ENCODE assay signal across 16 cellular contexts in genomic region chr3:120181632-120182031, GRCh38.
DNase-seq lines count a peak whose midpoint lies in the region; ATAC-seq and TF ChIP-seq lines count a peak whose summit lies in the region.
"Had no signal": no experiment of that assay in that cellular context is flagged by ENCODE, and none has a peak within 500 bp of the region (broad histone marks: within the 10 kb centered on the region; RNA-seq: fewer than 3 reads in every experiment).

No MANE protein-coding gene starts in this region.

- H3K36me3 ChIP-seq in A673 (ENCODE audit: insufficient read depth, low read length, poor library complexity, severe bottlenecking) = no peaks in the 10 kb centered on the region

- intact Hi-C loops in A673 (cut with micrococcal nuclease; ENCODE audit: unreplicated experiment) = loop anchor here (5.0 kb wide), 1 partner anchor 289 kb away; no protein-coding TSS in a partner anchor

- no peaks in the 10 kb centered on the region for H3K9me3 ChIP-seq in A673 (ENCODE audit: low read depth, low read length, poor library complexity, severe bottlenecking)

- CTCF ChIA-PET in A673 (lab: Charles Lee) = no interaction called here

- H3K27me3 ChIP-seq in A673 (replicated peaks; ENCODE audit: insufficient read depth, low read depth, low read length, poor library complexity) = no peaks in the 10 kb centered on the region

- no peak for DNase-seq in A673 (ENCODE audit: low spot score)
- peak; percentile 48 for DNase-seq in NCI-H69 (lab: John Stamatoyannopoulos, UW)
- no peak for DNase-seq in effector CD8-positive, alpha-beta T cell (lab: John Stamatoyannopoulos, UW)
- no peak for DNase-seq in activated CD4-positive, CD25-positive, alpha-beta regulatory T cell treated with anti-CD3 and anti-CD28 coated beads, Interleukin-2, amount 50 U/mL, for 72 hours
- DNase-seq: anterior cingulate cortex; EL; hippocampal formation; OCI-M1; stimulated activated naive B cell treated with anti-CD40 and anti-IgM and Interleukin-4, amounts not matched to agents 10 μg/mL and 1 μg/mL and 100 μg/mL, for 72 hours had no signal

- POLR2A ChIA-PET in A673 (lab: Charles Lee; ENCODE audit: low non-redundant PET) = no interaction called here

- TF ChIP-seq CTCF in A673 (conservative IDR thresholded peaks at IDR 0.05; ENCODE audit: low read depth, low read length) (0 out of 2 replicates have a peak, but pooled peaks have one; percentile 15), GM12872 (IDR thresholded peaks at IDR 0.05; ENCODE audit: insufficient read depth, low read depth, low read length) (0 out of 3 replicates have a peak, but pooled peaks have one; percentile 14)

- ATAC-seq in esophagus mucosa (peak; percentile 24), GM21381 (IDR thresholded peaks at IDR 0.05; ENCODE audit: unreplicated experiment) (no peak)
- ATAC-seq: stimulated activated naive B cell treated with anti-CD40 and anti-IgM and Interleukin-4, amounts not matched to agents 10 μg/mL and 1 μg/mL and 100 μg/mL, for 72 hours had no signal

- H3K4me1 ChIP-seq in A673 (ENCODE audit: insufficient read depth, low read length, poor library complexity, severe bottlenecking) = no peaks in the 10 kb centered on the region
- H3K4me1 ChIP-seq: parathyroid adenoma had no signal

- BruUV-seq in A673 (replicated peaks; lab: Mats Ljungman, UMichigan) = no TSS peak

- no peak overlapping the region for H3K4me3 ChIP-seq in A673 (ENCODE audit: low read depth, low read length, poor library complexity, severe bottlenecking)
- H3K4me3 ChIP-seq: coronary artery, smooth muscle cell had no signal

- H3K27ac ChIP-seq in A673 (ENCODE audit: low read depth, low read length, poor library complexity, severe bottlenecking) = no peak overlapping the region
- H3K27ac ChIP-seq: coronary artery, KMS-11, parathyroid adenoma had no signal
